In genomic region chr12:72346331-72346944, GRCh38 we compare ENCODE assay signal across 9 cellular contexts.
DNase-seq lines count a peak whose midpoint lies in the region; ATAC-seq, FAIRE-seq and TF ChIP-seq lines count a peak whose summit lies in the region.
"Had no signal": no experiment of that assay in that cellular context is flagged by ENCODE, and none has a peak within 500 bp of the region (broad histone marks: within the 10 kb centered on the region; RNA-seq: fewer than 3 reads in every experiment).

No MANE protein-coding gene starts in this region.

- peak; percentile 10 for DNase-seq in stimulated activated CD4-positive, alpha-beta T cell treated with anti-CD3 and anti-CD28 coated beads, Interleukin-1b, Interleukin-23, amount 100 ng/mL, for 48 hours
- DNase-seq in stimulated activated CD4-positive, alpha-beta T cell treated with anti-CD3 and anti-CD28 coated beads, Interleukin-4, amount 100 ng/mL, for 1 hour = no peak
- peak; percentile 77 for DNase-seq in HCT116 (ENCODE audit: low read depth, low spot score)
- DNase-seq in Karpas-422 = peak; percentile 90
- DNase-seq in Panc1 (ENCODE audit: low read depth, low spot score) = peak; percentile 54
- peak; percentile 67 for DNase-seq in bronchial epithelial cell (ENCODE audit: low read depth)
- DNase-seq in left kidney (ENCODE audit: low read depth, low spot score) = peak; percentile 94
- peak in 44 of 49 donors; percentile 5 to 87 (median 60) for DNase-seq in substantia nigra (lab: John Stamatoyannopoulos, UW)

- H3K9me3 ChIP-seq in HCT116 (ENCODE audit: control insufficient read depth in 1 of 2, insufficient read depth in 1 of 2, low read depth in 1 of 2, low read length in 2 of 2) (no peaks in the 10 kb centered on the region), Karpas-422 (ENCODE audit: low read length) (no peaks in the 10 kb centered on the region), Panc1 (ENCODE audit: control insufficient read depth, insufficient read depth, low read depth, low read length) (no peaks in the 10 kb centered on the region)
- H3K9me3 ChIP-seq: neutrophil had no signal

- POLR2A ChIA-PET in HCT116 (lab: Charles Lee) (no interaction called here), Panc1 (lab: Charles Lee) (no interaction called here)

- FAIRE-seq in bronchial epithelial cell (lab: Jason Lieb, UNC) = peak; percentile 7

- no peaks in the 10 kb centered on the region for H4K20me1 ChIP-seq in HCT116 (ENCODE audit: insufficient read depth)
- H4K20me1 ChIP-seq in Karpas-422 (ENCODE audit: insufficient read depth, low read depth, low read length) = no peaks in the 10 kb centered on the region

- TF ChIP-seq CTCF in HCT116 (IDR thresholded peaks at IDR 0.05 in 2 of 3, conservative IDR thresholded peaks at IDR 0.05 in 1 of 3; ENCODE audit: borderline replicate concordance in 1 of 3, insufficient read depth in 1 of 3, low read depth in 2 of 3, low read length in 2 of 3) (peak; percentile 43 to 71 (median 67); a peak in 5 of 6 replicates), Panc1 (IDR thresholded peaks at IDR 0.05) (peak; percentile 74), bronchial epithelial cell (IDR thresholded peaks at IDR 0.05; ENCODE audit: insufficient read depth, low read length, severe bottlenecking) (peak; percentile 65)

- H3K4me1 ChIP-seq in HCT116 (ENCODE audit: control insufficient read depth in 1 of 2, insufficient read depth in 2 of 2, low read length in 2 of 2) (no peaks in the 10 kb centered on the region), Karpas-422 (ENCODE audit: low read length) (no peaks in the 10 kb centered on the region), Panc1 (ENCODE audit: control insufficient read depth, insufficient read depth, low read length) (no peaks in the 10 kb centered on the region)

- H3K27ac ChIP-seq in HCT116 (ENCODE audit: low read depth, low read length) (no peak overlapping the region), Karpas-422 (ENCODE audit: low read length) (no peak overlapping the region), Panc1 (ENCODE audit: low read length) (no peak overlapping the region), substantia nigra (ENCODE audit: low read depth, low read length, poor library complexity, severe bottlenecking) (peak overlapping the region; percentile 4)
- H3K27ac ChIP-seq: neutrophil had no signal

- H3K4me3 ChIP-seq in HCT116 (replicated peaks in 1 of 2; ENCODE audit: low read depth in 1 of 2, low read length in 2 of 2) (no peak overlapping the region), Karpas-422 (ENCODE audit: low read length) (no peak overlapping the region), Panc1 (ENCODE audit: low read depth in 2 of 2, low read length in 2 of 2) (no peak overlapping the region), bronchial epithelial cell (ENCODE audit: low read depth, low read length) (no peak overlapping the region)

- intact Hi-C loops in HCT116 (cut with micrococcal nuclease) (loop anchor here (1.0 to 5.0 kb wide), 4 partner anchors 329 to 1971 kb away; no protein-coding TSS in a partner anchor), Panc1 (cut with micrococcal nuclease; ENCODE audit: unreplicated experiment) (no loop called here)

- H3K36me3 ChIP-seq in HCT116 (ENCODE audit: control insufficient read depth in 1 of 2, insufficient read depth in 2 of 2, low read length in 2 of 2) = no peaks in the 10 kb centered on the region
- H3K36me3 ChIP-seq in Karpas-422 (ENCODE audit: insufficient read depth, low read length) = no peaks in the 10 kb centered on the region
- no peaks in the 10 kb centered on the region for H3K36me3 ChIP-seq in Panc1 (ENCODE audit: control insufficient read depth, insufficient read depth, low read length)
- H3K36me3 ChIP-seq in bronchial epithelial cell (ENCODE audit: control insufficient read depth, insufficient read depth, low read length) = no peaks in the 10 kb centered on the region
- H3K36me3 ChIP-seq: neutrophil had no signal

- H3K9me2 ChIP-seq in HCT116 (ENCODE audit: insufficient read depth) = no peaks in the 10 kb centered on the region
- H3K9me2 ChIP-seq in Karpas-422 (replicated peaks; ENCODE audit: insufficient read depth, low read length) = no peaks in the 10 kb centered on the region

- ATAC-seq in HCT116 (peak; percentile 100), Panc1 (peak; percentile 93)

- H3K27me3 ChIP-seq in HCT116 (ENCODE audit: insufficient read depth, low read length) (no peaks in the 10 kb centered on the region), Karpas-422 (ENCODE audit: low read length) (no peaks in the 10 kb centered on the region), Panc1 (ENCODE audit: control insufficient read depth, insufficient read depth, low read length) (no peaks in the 10 kb centered on the region), bronchial epithelial cell (ENCODE audit: control insufficient read depth, insufficient read depth, low read length) (no peaks in the 10 kb centered on the region)
- H3K27me3 ChIP-seq: neutrophil had no signal

- H3K79me2 ChIP-seq in HCT116 (ENCODE audit: insufficient read depth, low read length) (no peaks in the 10 kb centered on the region), Karpas-422 (ENCODE audit: low read length) (no peaks in the 10 kb centered on the region)

- no TSS peak for BruUV-seq in HCT116 (replicated peaks; lab: Mats Ljungman, UMichigan)
- no TSS peak for BruUV-seq in Panc1 (replicated peaks; lab: Mats Ljungman, UMichigan)

- no peak for TF ChIP-seq POLR2A in HCT116 (IDR thresholded peaks at IDR 0.05; ENCODE audit: borderline replicate concordance, extremely low read depth, insufficient read depth, insufficient read length)

- no peak overlapping the region for H3K4me2 ChIP-seq in HCT116 (ENCODE audit: low read length)
- H3K4me2 ChIP-seq in Karpas-422 (ENCODE audit: low read depth, low read length, poor library complexity, severe bottlenecking) = no peak overlapping the region

- in situ Hi-C loops in Panc1 (cut with HindIII; ENCODE audit: low pct_unique_long_range_greater_than_20kb, low sequenced_read_pairs) = no loop called here

- H2AFZ ChIP-seq in HCT116 (ENCODE audit: low read depth, low read length, poor library complexity, severe bottlenecking) = no peak overlapping the region
- H2AFZ ChIP-seq in Karpas-422 (ENCODE audit: low read length) = no peak overlapping the region

- H3K9ac ChIP-seq in HCT116 (ENCODE audit: low read length) = no peak overlapping the region
- no peak overlapping the region for H3K9ac ChIP-seq in Karpas-422 (ENCODE audit: low read length)

- CTCF ChIA-PET in HCT116 (lab: Charles Lee) (interaction anchor here (0.7 to 1.3 kb wide), 5 partner anchors 12 to 576 kb away, joined by 3 to 6 read pairs (median 3); no protein-coding TSS in a partner anchor), Panc1 (lab: Charles Lee) (interaction anchor here (0.8 kb wide), 1 partner anchor 82 kb away, joined by 3 read pairs; no protein-coding TSS in a partner anchor)

- RAD21 ChIA-PET in HCT116 (lab: Charles Lee; ENCODE audit: low non-redundant PET in 1 of 2, low total read pairs in 2 of 2, uncharacterized antibody in 2 of 2, unreplicated experiment in 2 of 2) = no interaction called here

- peak; percentile 84 for TF ChIP-seq RAD21 in HCT116 (IDR thresholded peaks at IDR 0.05; ENCODE audit: low read depth)

TF ChIP-seq in HCT116, 20 proteins besides CTCF, POLR2A, EP300 and RAD21:
- peak; percentile 39; the same call in 1 of the 2 replicates for TF ChIP-seq MAX (IDR thresholded peaks at IDR 0.05)
- TF ChIP-seq ATF3 (IDR thresholded peaks at IDR 0.05) = no peak
- TF ChIP-seq ZFX (IDR thresholded peaks at IDR 0.05) = no peak
- no peak for TF ChIP-seq EZH2phosphoT487 (IDR thresholded peaks at IDR 0.05; ENCODE audit: borderline replicate concordance)
